ENCODE assay signal across 26 cellular contexts in genomic region chr1:169568497-169568896, GRCh38. TPM values are rescaled to one million over a fixed set of nuclear protein-coding genes. Genes with fewer than 3 reads are reported as not detected.
DNase-seq lines count a peak whose midpoint lies in the region; ATAC-seq, FAIRE-seq and TF ChIP-seq lines count a peak whose summit lies in the region.
"Had no signal": no experiment of that assay in that cellular context is flagged by ENCODE, and none has a peak within 500 bp of the region (broad histone marks: within the 10 kb centered on the region; RNA-seq: fewer than 3 reads in every experiment).

No MANE protein-coding gene starts in this region.

- no peak overlapping the region for H3K4me3 Mint-ChIP-seq in activated CD8-positive, alpha-beta memory T cell treated with anti-CD3 and anti-CD28 coated beads, Interleukin-2, amount 10 ng/mL, durations not matched to agents 7 days and 5 days
- H3K4me3 Mint-ChIP-seq: B cell, CD14-positive monocyte had no signal

- TF ChIP-seq EP300 in HepG2 (IDR thresholded peaks at IDR 0.05; ENCODE audit: low read depth in 2 of 2, low read length in 2 of 2) (peak in 1 of 2 experiments; percentile 75; a peak in 2 of 4 replicates), HepG2 (CRISPR knock-in tag; IDR thresholded peaks at IDR 0.05; ENCODE audit: borderline replicate concordance) (no peak)

- BruUV-seq in HepG2 (replicated peaks; lab: Mats Ljungman, UMichigan) = no TSS peak

- ATAC-seq in HepG2 (no peak), GM18873 (IDR thresholded peaks at IDR 0.05; ENCODE audit: low FRiP score, unreplicated experiment) (no peak)
- ATAC-seq in activated CD8-positive, alpha-beta memory T cell treated with anti-CD3 and anti-CD28 coated beads, Interleukin-2, amount 10 ng/mL, durations not matched to agents 7 days and 5 days = no peak
- ATAC-seq: A549, Right ventricle myocardium inferior had no signal

- H3K27me3 Mint-ChIP-seq in activated CD8-positive, alpha-beta memory T cell treated with anti-CD3 and anti-CD28 coated beads, Interleukin-2, amount 10 ng/mL, durations not matched to agents 7 days and 5 days = no peaks in the 10 kb centered on the region

- H3K4me1 ChIP-seq in HepG2 (ENCODE audit: insufficient read depth, low read length) = peaks cover 94% of the 10 kb centered on the region

- no peak overlapping the region for H2AFZ ChIP-seq in HepG2 (ENCODE audit: low read length)

- H3K27ac Mint-ChIP-seq in activated CD8-positive, alpha-beta memory T cell treated with anti-CD3 and anti-CD28 coated beads, Interleukin-2, amount 10 ng/mL, durations not matched to agents 7 days and 5 days = no peak overlapping the region
- H3K27ac Mint-ChIP-seq: B cell, CD14-positive monocyte had no signal

- no peak for TF ChIP-seq RAD21 in HepG2 (CRISPR knock-in tag; IDR thresholded peaks at IDR 0.05)

- 0% methylated on average over 1 of the region's 1 CpG for WGBS in HepG2 (ENCODE audit: low lambda C conversion rate)

- H3K27me3 ChIP-seq in HepG2 (ENCODE audit: control insufficient read depth in 1 of 2, insufficient read depth in 2 of 2, low read length in 2 of 2) = no peaks in the 10 kb centered on the region

- in situ Hi-C loops in HepG2 (cut with HindIII; ENCODE audit: extremely low pct_ligation_motif_present, low pct_unique_long_range_greater_than_20kb) = no loop called here

- peak overlapping the region; percentile 19; the same call in 1 of the 2 replicates for H3K4me2 ChIP-seq in HepG2 (ENCODE audit: low read depth, low read length)
- H3K4me2 ChIP-seq: A549 had no signal

- CTCF ChIA-PET in HepG2 (lab: Yijun Ruan, JAX; ENCODE audit: low intra/inter-chr PET ratio, low total read pairs) = no interaction called here
- CTCF ChIA-PET in activated CD8-positive, alpha-beta memory T cell treated with anti-CD3 and anti-CD28 coated beads, Interleukin-2, amount 10 ng/mL, durations not matched to agents 7 days and 5 days (lab: Charles Lee) = interaction anchor here (0.7 to 1.3 kb wide), 2 partner anchors 10 to 965 kb away, joined by 3 to 4 read pairs; no protein-coding TSS in a partner anchor

- H3K36me3 ChIP-seq in HepG2 (replicated peaks in 1 of 2; ENCODE audit: control insufficient read depth in 1 of 2, insufficient read depth in 2 of 2, low read length in 2 of 2) = peaks cover 13 to 38% of the 10 kb centered on the region in 2 experiments

- peaks cover 8% of the 10 kb centered on the region for H3K9me3 ChIP-seq in HepG2 (ENCODE audit: low read length)

- peak overlapping the region; percentile 44 for H3K9ac ChIP-seq in HepG2 (ENCODE audit: insufficient read depth, low read depth, low read length)

- no peaks in the 10 kb centered on the region for H3K9me3 Mint-ChIP-seq in activated CD8-positive, alpha-beta memory T cell treated with anti-CD3 and anti-CD28 coated beads, Interleukin-2, amount 10 ng/mL, durations not matched to agents 7 days and 5 days (ENCODE audit: low read depth)

- TF ChIP-seq POLR2A in HepG2 (IDR thresholded peaks at IDR 0.05; ENCODE audit: insufficient read depth in 1 of 2, low read depth in 2 of 2, low read length in 2 of 2) = no peak

- H3K36me3 Mint-ChIP-seq in activated CD8-positive, alpha-beta memory T cell treated with anti-CD3 and anti-CD28 coated beads, Interleukin-2, amount 10 ng/mL, durations not matched to agents 7 days and 5 days = peaks cover 5% of the 10 kb centered on the region

- H4K20me1 ChIP-seq in HepG2 (ENCODE audit: insufficient read depth, low read length) = no peaks in the 10 kb centered on the region

- H3K4me1 Mint-ChIP-seq in activated CD8-positive, alpha-beta memory T cell treated with anti-CD3 and anti-CD28 coated beads, Interleukin-2, amount 10 ng/mL, durations not matched to agents 7 days and 5 days = peaks cover 7% of the 10 kb centered on the region
- H3K4me1 Mint-ChIP-seq: B cell had no signal

- intact Hi-C loops in HepG2 (cut with micrococcal nuclease; ENCODE audit: unreplicated experiment) = no loop called here

- DNase-seq in NCI-H510A treated with DMSO at 0.1 percent for 48 hours (lab: John Stamatoyannopoulos, UW) = peak; percentile 43
- no peak for DNase-seq in NCI-H510A (lab: John Stamatoyannopoulos, UW)
- DNase-seq in NCI-H69 (lab: John Stamatoyannopoulos, UW) = peak; percentile 26
- DNase-seq in HepG2 (ENCODE audit: low spot score) = peak; percentile 76
- no peak for DNase-seq in SHP77 (lab: John Stamatoyannopoulos, UW)
- no peak for DNase-seq in activated CD8-positive, alpha-beta memory T cell treated with anti-CD3 and anti-CD28 coated beads, Interleukin-2, amount 10 ng/mL, durations not matched to agents 7 days and 5 days
- DNase-seq in D341Med (ENCODE audit: low spot score) = no peak
- DNase-seq: IMR-90, MV-4-11, NCI-H1694 treated with DMSO at 0.1 percent for 48 hours, NCI-H2081 treated with DMSO at 0.1 percent for 48 hours, NCI-H774, OCI-M1, T-helper 2 cell had no signal

- TF ChIP-seq CTCF in HepG2 (CRISPR knock-in tag; IDR thresholded peaks at IDR 0.05) = no peak

- H3K4me3 ChIP-seq in HepG2 (replicated peaks in 1 of 3; ENCODE audit: insufficient read depth in 1 of 3, low read depth in 2 of 3, low read length in 3 of 3) = no peak overlapping the region
- H3K4me3 ChIP-seq: A549 had no signal

- FAIRE-seq in HepG2 (lab: Jason Lieb, UNC) = no peak
- FAIRE-seq: A549, G401.6, GM12892, H1, HTR-8/SVneo had no signal

- H3K27ac ChIP-seq in HepG2 (ENCODE audit: extremely low read length, insufficient read depth, low read length) = peak overlapping the region; percentile 96
- H3K27ac ChIP-seq: A549 had no signal

- H3K79me2 ChIP-seq in HepG2 (ENCODE audit: insufficient read depth, low read length) = peaks cover 32% of the 10 kb centered on the region

- POLR2A ChIA-PET in HepG2 (lab: Yijun Ruan, JAX) = interaction anchor here (1.5 to 2.6 kb wide), 4 partner anchors 10 to 82 kb away, joined by 3 to 37 read pairs (median 4); partner anchors contain the start of gene F5

TF ChIP-seq in HepG2, 621 proteins besides CTCF, POLR2A, EP300 and RAD21 (continues in another document):
- TF ChIP-seq SOX6 (IDR thresholded peaks at IDR 0.05) (no peak), SOX6 (CRISPR knock-in tag; IDR thresholded peaks at IDR 0.05) (peak; percentile 35; the same call in 1 of the 2 replicates), TCF7 (IDR thresholded peaks at IDR 0.05; ENCODE audit: low read depth) (peak; percentile 55; the same call in 1 of the 2 replicates), STAG1 (CRISPR knock-in tag; IDR thresholded peaks at IDR 0.05) (no peak), ZBTB43 (CRISPR knock-in tag; conservative IDR thresholded peaks at IDR 0.05) (no peak), NFIC (IDR thresholded peaks at IDR 0.05; ENCODE audit: low read length) (peak; percentile 55; the same call in 1 of the 2 replicates), RCOR2 (CRISPR knock-in tag; IDR thresholded peaks at IDR 0.05) (0 out of 2 replicates have a peak, but pooled peaks have one; percentile 21), ETV5 (CRISPR knock-in tag; IDR thresholded peaks at IDR 0.05; ENCODE audit: borderline replicate concordance) (peak; percentile 60; the same call in 1 of the 2 replicates), PPARG (CRISPR knock-in tag; conservative IDR thresholded peaks at IDR 0.05) (peak; percentile 73), ISL2 (CRISPR knock-in tag; IDR thresholded peaks at IDR 0.05) (peak; percentile 71; the same call in 1 of the 2 replicates), YY1 (IDR thresholded peaks at IDR 0.05; ENCODE audit: insufficient read depth, insufficient replicate concordance, low read depth, low read length) (no peak), BCL6 (CRISPR knock-in tag; IDR thresholded peaks at IDR 0.05) (0 out of 2 replicates have a peak, but pooled peaks have one; percentile 25), ZNF678 (CRISPR knock-in tag; IDR thresholded peaks at IDR 0.05) (no peak), FOXA3 (CRISPR knock-in tag; IDR thresholded peaks at IDR 0.05) (peak; percentile 74), FOXJ3 (CRISPR knock-in tag; IDR thresholded peaks at IDR 0.05; ENCODE audit: borderline replicate concordance) (peak; percentile 18; the same call in 1 of the 2 replicates)

RNA-seq across cellular contexts. Expression of gene F5, which starts 17.8 kb away (rescaled TPM):
- 38.3 and 38.5 TPM in 2 replicates for total RNA-seq in HepG2 (2016; rRNA removed; fragmentation: Illumina TruSeq; extraction: Trizol)
- 6.6 and 9.4 TPM in 2 replicates for total RNA-seq in HepG2 (2016; cell fraction: cytosol; rRNA removed; fragmentation: Illumina TruSeq; extraction: Trizol; ENCODE audit: low read depth)
- total RNA-seq in HepG2 (2016; cell fraction: insoluble cytoplasmic fraction; rRNA removed; fragmentation: Illumina TruSeq; extraction: Trizol) = 33.8 and 35.2 TPM in 2 replicates
- total RNA-seq in HepG2 (2016; cell fraction: membrane; rRNA removed; fragmentation: Illumina TruSeq; extraction: Trizol) = 11.9 and 15.3 TPM in 2 replicates
- 102 and 119 TPM in 2 replicates for total RNA-seq in HepG2 (2016; cell fraction: nucleus; rRNA removed; fragmentation: Illumina TruSeq; extraction: Trizol)
- 64.0 and 65.5 TPM in 2 replicates for polyA plus RNA-seq in HepG2 (2011; rRNA removed)
- 20.1 and 37.4 TPM in 2 replicates for polyA plus RNA-seq in HepG2 (2011; cell fraction: cytosol; rRNA removed)
- 61.3 and 88.6 TPM in 2 replicates for polyA plus RNA-seq in HepG2 (2011; cell fraction: nucleus; rRNA removed)
- 145 and 175 TPM in 2 replicates for polyA plus RNA-seq in HepG2 (2012)
- 5.8 and 7.1 TPM in 2 replicates for polyA plus RNA-seq in HepG2 (2016; cell fraction: cytosol; fragmentation: Illumina TruSeq; extraction: Trizol; ENCODE audit: low read depth)
- 50.8 and 58.7 TPM in 2 replicates for polyA plus RNA-seq in HepG2 (2016; cell fraction: insoluble cytoplasmic fraction; fragmentation: Illumina TruSeq; extraction: Trizol; ENCODE audit: low read depth)
- polyA plus RNA-seq in HepG2 (2016; cell fraction: membrane; fragmentation: Illumina TruSeq; extraction: Trizol; ENCODE audit: low read depth) = 13.1 and 13.9 TPM in 2 replicates
- polyA plus RNA-seq in HepG2 (2016; cell fraction: nucleus; fragmentation: Illumina TruSeq; extraction: Trizol; ENCODE audit: insufficient read depth, low read depth) = 177 and 188 TPM in 2 replicates
- polyA minus RNA-seq in HepG2 (2011; rRNA and poly(A)+ RNA removed; ENCODE audit: low replicate concordance) = 0.02 and 35.4 TPM in 2 replicates
- 46.0 and 76.1 TPM in 2 replicates for polyA minus RNA-seq in HepG2 (2011; cell fraction: cytosol; rRNA and poly(A)+ RNA removed)
- 133 and 175 TPM in 2 replicates for polyA minus RNA-seq in HepG2 (2011; cell fraction: nucleus; rRNA and poly(A)+ RNA removed)
- total RNA-seq in activated CD8-positive, alpha-beta memory T cell treated with anti-CD3 and anti-CD28 coated beads, Interleukin-2, amount 10 ng/mL, durations not matched to agents 7 days and 5 days = 10 to 100 TPM in 1 of 2 experiments, 1 to 10 TPM in 1; 3.1 to 14.0 TPM
- total RNA-seq: Daoy, IMR-90, M059J, NCI-H460 had no signal
- polyA plus RNA-seq: IMR-90 had no signal

Comparison
In these comparisons a context has a peak if more than half of its experiments do, and no peak if none do; other contexts are left out.
1. DNase-seq: peak in NCI-H510A treated with DMSO at 0.1 percent for 48 hours (single experiment), NCI-H69 (single experiment) and HepG2 (single experiment); none in NCI-H510A (single experiment), SHP77 (0 of 2), activated CD8-positive, alpha-beta memory T cell treated with anti-CD3 and anti-CD28 coated beads, Interleukin-2, amount 10 ng/mL, durations not matched to agents 7 days and 5 days (single experiment) and D341Med (single experiment).